ENCODE assay signal across 17 cellular contexts in genomic region chr3:168859143-168859542, GRCh38.
"Had no signal": no experiment of that assay in that cellular context is flagged by ENCODE, and none has a peak within 500 bp of the region (broad histone marks: within the 10 kb centered on the region; RNA-seq: fewer than 3 reads in every experiment).

No MANE protein-coding gene starts in this region.

- H3K36me3 Mint-ChIP-seq: activated naive CD4-positive, alpha-beta T cell treated with anti-CD3 and anti-CD28 coated beads, Interleukin-2, amount 50 U/mL, for 24 hours; immature natural killer cell; stimulated activated naive B cell treated with anti-CD40 and anti-IgM and Interleukin-4, amounts not matched to agents 10 μg/mL and 1 μg/mL and 100 μg/mL, for 72 hours had no signal

- H3K27me3 ChIP-seq: adrenal gland, gastroesophageal sphincter, heart right ventricle had no signal

- H3K27ac ChIP-seq: adrenal gland, gastroesophageal sphincter, heart right ventricle, prostate gland had no signal

- H3K36me3 ChIP-seq: adrenal gland, gastroesophageal sphincter, heart right ventricle, prostate gland had no signal

- ATAC-seq: activated T-cell treated with anti-CD3 and anti-CD28 coated beads, Interleukin-2, amount 50 U/mL, for 72 hours; esophagus mucosa; gastroesophageal sphincter; heart right ventricle; left cardiac atrium; right cardiac atrium; stimulated activated naive B cell treated with anti-CD40 and anti-IgM and Interleukin-4, amounts not matched to agents 10 μg/mL and 1 μg/mL and 100 μg/mL, for 72 hours had no signal

- H3K27me3 Mint-ChIP-seq: activated naive CD4-positive, alpha-beta T cell treated with anti-CD3 and anti-CD28 coated beads, Interleukin-2, amount 50 U/mL, for 24 hours had no signal

- H3K9me3 ChIP-seq: adrenal gland, gastroesophageal sphincter, prostate gland had no signal

- H3K27ac Mint-ChIP-seq: activated naive CD4-positive, alpha-beta T cell treated with anti-CD3 and anti-CD28 coated beads, Interleukin-2, amount 50 U/mL, for 24 hours; activated T-cell treated with anti-CD3 and anti-CD28 coated beads, Interleukin-2, amount 50 U/mL, for 72 hours; immature natural killer cell; stimulated activated naive B cell treated with anti-CD40 and anti-IgM and Interleukin-4, amounts not matched to agents 10 μg/mL and 1 μg/mL and 100 μg/mL, for 72 hours had no signal

- H3K4me1 ChIP-seq: adrenal gland, heart right ventricle, prostate gland had no signal

- DNase-seq: activated CD4-positive, alpha-beta T cell treated with anti-CD3 and anti-CD28 coated beads, Interleukin-2, amount 50 U/mL, for 4 hours; activated effector memory CD4-positive, alpha-beta T cell treated with anti-CD3 and anti-CD28 coated beads, Interleukin-2, amount 50 U/mL, for 16 hours; activated T-cell treated with anti-CD3 and anti-CD28 coated beads, Interleukin-2, amount 50 U/mL, for 72 hours; adrenal gland; effector CD4-positive, alpha-beta T cell; heart right ventricle; immature natural killer cell; left cardiac atrium; midbrain; right cardiac atrium; stimulated activated naive B cell treated with anti-CD40 and anti-IgM and Interleukin-4, amounts not matched to agents 10 μg/mL and 1 μg/mL and 100 μg/mL, for 72 hours had no signal

- H3K4me1 Mint-ChIP-seq: activated naive CD4-positive, alpha-beta T cell treated with anti-CD3 and anti-CD28 coated beads, Interleukin-2, amount 50 U/mL, for 24 hours; immature natural killer cell; stimulated activated naive B cell treated with anti-CD40 and anti-IgM and Interleukin-4, amounts not matched to agents 10 μg/mL and 1 μg/mL and 100 μg/mL, for 72 hours had no signal

- H3K4me3 Mint-ChIP-seq: activated naive CD4-positive, alpha-beta T cell treated with anti-CD3 and anti-CD28 coated beads, Interleukin-2, amount 50 U/mL, for 24 hours; activated T-cell treated with anti-CD3 and anti-CD28 coated beads, Interleukin-2, amount 50 U/mL, for 72 hours; immature natural killer cell; stimulated activated naive B cell treated with anti-CD40 and anti-IgM and Interleukin-4, amounts not matched to agents 10 μg/mL and 1 μg/mL and 100 μg/mL, for 72 hours had no signal

- H3K4me3 ChIP-seq: adrenal gland, gastroesophageal sphincter, heart right ventricle, lung, prostate gland, smooth muscle cell had no signal
